In genomic region chr7:1742555-1743303, GRCh38 we compare ENCODE assay signal across 1 cellular context.
TF ChIP-seq lines count a peak whose summit lies in the region.

No MANE protein-coding gene starts in this region.

TF ChIP-seq in SK-N-SH, 30 proteins besides CTCF, POLR2A, EP300 and RAD21 (continued from another document):
- TF ChIP-seq IRF3 (IDR thresholded peaks at IDR 0.05; ENCODE audit: low read depth, low read length) (no peak), REST (IDR thresholded peaks at IDR 0.05; ENCODE audit: low read depth, low read length) (no peak)
